In the genomic region with DNA sequence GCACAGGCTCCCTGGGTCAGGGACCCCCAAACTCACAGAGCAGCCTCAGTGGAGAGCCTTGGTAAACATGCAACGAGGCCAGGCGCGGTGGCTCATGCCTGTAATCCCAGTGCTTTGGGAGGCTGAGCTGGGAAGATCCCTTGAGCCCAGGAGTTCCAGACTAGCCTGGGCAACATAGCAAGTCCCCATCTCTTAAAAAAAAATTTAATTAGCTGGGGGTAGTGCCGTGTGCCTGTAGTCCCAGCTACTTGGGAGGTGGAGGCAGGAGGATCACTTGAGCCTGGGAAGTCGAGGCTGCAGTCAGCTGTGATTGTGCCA, we compare ENCODE assay signal across 1 cellular context. TPM values are rescaled to one million over a fixed set of nuclear protein-coding genes. Genes with fewer than 3 reads are reported as not detected.
"Had no signal": no experiment of that assay in that cellular context is flagged by ENCODE, and none has a peak within 500 bp of the region (broad histone marks: within the 10 kb centered on the region; RNA-seq: fewer than 3 reads in every experiment).

No MANE protein-coding gene starts in this region.

RNA-seq across cellular contexts. Expression of a gene that starts 30.3 kb away (rescaled TPM):
- total RNA-seq: dermis microvascular lymphatic vessel endothelial cell had no signal
